In the genomic region with DNA sequence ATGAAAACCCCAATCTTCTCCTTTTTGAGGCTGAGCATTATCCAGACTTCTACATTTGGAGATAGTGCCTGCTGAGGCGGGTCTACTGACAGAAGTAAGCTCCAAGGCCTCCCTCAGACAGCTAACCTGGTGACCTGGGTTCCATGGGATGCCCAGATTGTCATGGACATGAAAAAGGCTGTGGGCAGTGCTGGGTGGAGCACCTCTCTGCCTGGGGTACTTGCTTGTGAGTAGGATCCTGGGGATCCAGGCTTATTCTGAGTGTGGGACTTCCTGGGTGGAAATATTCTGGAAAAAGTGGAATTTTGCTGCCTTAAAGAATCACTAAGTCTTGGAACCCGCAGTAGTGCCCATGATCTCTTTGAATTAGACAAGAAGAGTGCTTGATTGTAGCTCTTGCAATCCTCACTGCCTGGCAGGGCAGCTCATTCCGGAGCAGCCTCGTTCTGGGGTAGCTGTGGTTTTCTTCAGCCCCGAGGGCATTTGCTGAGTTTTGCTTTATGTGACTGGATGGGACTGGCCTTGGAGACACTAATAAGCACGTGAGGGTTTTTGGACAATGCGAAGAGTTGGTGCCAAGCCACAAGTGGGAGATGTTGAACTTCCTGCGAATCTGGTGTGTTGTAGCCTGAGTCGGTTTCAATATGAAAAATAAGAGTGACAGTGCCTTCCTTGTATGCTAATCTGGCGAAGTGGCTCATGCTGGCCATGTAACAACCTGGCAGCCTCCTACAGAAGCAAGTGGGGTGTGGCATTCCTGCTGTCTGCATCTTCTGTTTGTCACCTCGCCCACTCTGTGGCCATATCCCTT, we compare ENCODE assay signal across 9 cellular contexts. TPM values are rescaled to one million over a fixed set of nuclear protein-coding genes. Genes with fewer than 3 reads are reported as not detected.
DNase-seq lines count a peak whose midpoint lies in the region; TF ChIP-seq lines count a peak whose summit lies in the region.
"Had no signal": no experiment of that assay in that cellular context is flagged by ENCODE, and none has a peak within 500 bp of the region (broad histone marks: within the 10 kb centered on the region; RNA-seq: fewer than 3 reads in every experiment).

No MANE protein-coding gene starts in this region.

- H3K36me3 ChIP-seq in HEK293 (ENCODE audit: control insufficient read depth in 2 of 2, insufficient read depth in 1 of 2, low read length in 2 of 2) (peaks cover 4 to 8% of the 10 kb centered on the region in 2 experiments), sigmoid colon (peaks cover 0 to 8% (median 0%) of the 10 kb centered on the region in 4 donors)

- DNase-seq in GDM1 (lab: John Stamatoyannopoulos, UW): peak; percentile 22
- peak; percentile 85 for DNase-seq in NOMO-1 treated with dmso at 0.1 percent for 144 hours (lab: John Stamatoyannopoulos, UW; ENCODE audit: unreplicated experiment)
- DNase-seq in epithelial cell of prostate (ENCODE audit: low read depth, low spot score): peak; percentile 80
- DNase-seq in sigmoid colon: peak; percentile 74
- no peak for DNase-seq in NCI-H2227 treated with DMSO at 0.1 percent for 48 hours (lab: John Stamatoyannopoulos, UW)
- DNase-seq in hippocampal formation (lab: John Stamatoyannopoulos, UW): no peak
- no peak for DNase-seq in stimulated activated CD8-positive, alpha-beta memory T cell treated with anti-CD3 and anti-CD28 coated beads, Interleukin-4, amount 100 ng/mL, for 48 hours

- CTCF ChIA-PET in HEK293 (lab: Yijun Ruan, JAX): interaction anchor here (0.6 to 1.7 kb wide), 13 partner anchors 23 to 1680 kb away, joined by 3 to 6 read pairs (median 4); a partner anchor contains a TSS

- TF ChIP-seq EP300 in sigmoid colon (IDR thresholded peaks at IDR 0.05): no peak

- H3K9me3 ChIP-seq in HEK293 (ENCODE audit: control insufficient read depth, insufficient read depth, low read depth, low read length): no peaks in the 10 kb centered on the region
- no peaks in the 10 kb centered on the region for H3K9me3 ChIP-seq in sigmoid colon

- intact Hi-C loops in sigmoid colon (cut with DNase I): loop anchor here (5.0 kb wide), 1 partner anchor 941 kb away; no protein-coding TSS in a partner anchor

- H3K4me1 ChIP-seq in HEK293 (ENCODE audit: control insufficient read depth, insufficient read depth, low read length) (0 out of 2 replicates have a peak, but pooled peaks cover 2% of the 10 kb centered on the region), sigmoid colon (peaks cover 0 to 10% (median 6%) of the 10 kb centered on the region in 4 donors)

- H3K27ac ChIP-seq in HEK293 (ENCODE audit: extremely low read depth, low read depth, low read length) (no peak overlapping the region), epithelial cell of prostate (peak overlapping the region; percentile 48), sigmoid colon (peak overlapping the region in 1 of 4 donors; percentile 33)

- no peak; the same call in 1 of the 2 replicates for TF ChIP-seq CTCF in HEK293 (tag by site-specific recombination; IDR thresholded peaks at IDR 0.05)
- TF ChIP-seq CTCF in sigmoid colon (IDR thresholded peaks at IDR 0.05): no peak

- no peaks in the 10 kb centered on the region for H3K27me3 ChIP-seq in sigmoid colon

- no peak overlapping the region for H3K4me3 ChIP-seq in HEK293 (ENCODE audit: low read depth, low read length)
- H3K4me3 ChIP-seq in sigmoid colon: no peak overlapping the region
- H3K4me3 ChIP-seq: K562 had no signal

- WGBS in sigmoid colon, 2 donors: 24 to 39% methylated on average over 11 of the region's 11 CpGs

- TF ChIP-seq POLR2A in sigmoid colon (IDR thresholded peaks at IDR 0.05): no peak

- POLR2A ChIA-PET in HEK293 (lab: Yijun Ruan, JAX): interaction anchor here (0.6 kb wide), 1 partner anchor 440 kb away, joined by 3 read pairs; no protein-coding TSS in a partner anchor

TF ChIP-seq in HEK293, 187 proteins besides CTCF, POLR2A, EP300 and RAD21 (continues in another document):
- TF ChIP-seq SCRT2 (tag by site-specific recombination; IDR thresholded peaks at IDR 0.05) (peak; percentile 86), SP7 (tag by site-specific recombination; IDR thresholded peaks at IDR 0.05) (peak; percentile 74; the same call in 1 of the 2 replicates), ZBTB7A (tag by site-specific recombination; IDR thresholded peaks at IDR 0.05; ENCODE audit: low read depth) (no peak), ZNF138 (tag by site-specific recombination; IDR thresholded peaks at IDR 0.05; ENCODE audit: borderline replicate concordance) (no peak), ZNF654 (tag by site-specific recombination; IDR thresholded peaks at IDR 0.05; ENCODE audit: low read depth) (peak; percentile 37; the same call in 1 of the 2 replicates), ZNF677 (tag by site-specific recombination; IDR thresholded peaks at IDR 0.05) (no peak), ZFHX2 (tag by site-specific recombination; conservative IDR thresholded peaks at IDR 0.05) (peak; percentile 68), ZNF660 (tag by site-specific recombination; IDR thresholded peaks at IDR 0.05) (no peak), ZNF404 (tag by site-specific recombination; IDR thresholded peaks at IDR 0.05) (no peak)
- TF ChIP-seq, protein P1, sequence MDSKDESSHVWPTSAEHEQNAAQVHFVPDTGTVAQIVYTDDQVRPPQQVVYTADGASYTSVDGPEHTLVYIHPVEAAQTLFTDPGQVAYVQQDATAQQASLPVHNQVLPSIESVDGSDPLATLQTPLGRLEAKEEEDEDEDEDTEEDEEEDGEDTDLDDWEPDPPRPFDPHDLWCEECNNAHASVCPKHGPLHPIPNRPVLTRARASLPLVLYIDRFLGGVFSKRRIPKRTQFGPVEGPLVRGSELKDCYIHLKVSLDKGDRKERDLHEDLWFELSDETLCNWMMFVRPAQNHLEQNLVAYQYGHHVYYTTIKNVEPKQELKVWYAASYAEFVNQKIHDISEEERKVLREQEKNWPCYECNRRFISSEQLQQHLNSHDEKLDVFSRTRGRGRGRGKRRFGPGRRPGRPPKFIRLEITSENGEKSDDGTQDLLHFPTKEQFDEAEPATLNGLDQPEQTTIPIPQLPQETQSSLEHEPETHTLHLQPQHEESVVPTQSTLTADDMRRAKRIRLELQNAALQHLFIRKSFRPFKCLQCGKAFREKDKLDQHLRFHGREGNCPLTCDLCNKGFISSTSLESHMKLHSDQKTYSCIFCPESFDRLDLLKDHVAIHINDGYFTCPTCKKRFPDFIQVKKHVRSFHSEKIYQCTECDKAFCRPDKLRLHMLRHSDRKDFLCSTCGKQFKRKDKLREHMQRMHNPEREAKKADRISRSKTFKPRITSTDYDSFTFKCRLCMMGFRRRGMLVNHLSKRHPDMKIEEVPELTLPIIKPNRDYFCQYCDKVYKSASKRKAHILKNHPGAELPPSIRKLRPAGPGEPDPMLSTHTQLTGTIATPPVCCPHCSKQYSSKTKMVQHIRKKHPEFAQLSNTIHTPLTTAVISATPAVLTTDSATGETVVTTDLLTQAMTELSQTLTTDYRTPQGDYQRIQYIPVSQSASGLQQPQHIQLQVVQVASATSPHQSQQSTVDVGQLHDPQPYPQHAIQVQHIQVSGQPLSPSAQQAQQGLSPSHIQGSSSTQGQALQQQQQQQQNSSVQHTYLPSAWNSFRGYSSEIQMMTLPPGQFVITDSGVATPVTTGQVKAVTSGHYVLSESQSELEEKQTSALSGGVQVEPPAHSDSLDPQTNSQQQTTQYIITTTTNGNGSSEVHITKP (tag by site-specific recombination; IDR thresholded peaks at IDR 0.05): peak; percentile 54; the same call in 1 of the 2 replicates
- TF ChIP-seq, protein P2, sequence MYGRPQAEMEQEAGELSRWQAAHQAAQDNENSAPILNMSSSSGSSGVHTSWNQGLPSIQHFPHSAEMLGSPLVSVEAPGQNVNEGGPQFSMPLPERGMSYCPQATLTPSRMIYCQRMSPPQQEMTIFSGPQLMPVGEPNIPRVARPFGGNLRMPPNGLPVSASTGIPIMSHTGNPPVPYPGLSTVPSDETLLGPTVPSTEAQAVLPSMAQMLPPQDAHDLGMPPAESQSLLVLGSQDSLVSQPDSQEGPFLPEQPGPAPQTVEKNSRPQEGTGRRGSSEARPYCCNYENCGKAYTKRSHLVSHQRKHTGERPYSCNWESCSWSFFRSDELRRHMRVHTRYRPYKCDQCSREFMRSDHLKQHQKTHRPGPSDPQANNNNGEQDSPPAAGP (tag by site-specific recombination; IDR thresholded peaks at IDR 0.05): no peak
- TF ChIP-seq, protein P3, sequence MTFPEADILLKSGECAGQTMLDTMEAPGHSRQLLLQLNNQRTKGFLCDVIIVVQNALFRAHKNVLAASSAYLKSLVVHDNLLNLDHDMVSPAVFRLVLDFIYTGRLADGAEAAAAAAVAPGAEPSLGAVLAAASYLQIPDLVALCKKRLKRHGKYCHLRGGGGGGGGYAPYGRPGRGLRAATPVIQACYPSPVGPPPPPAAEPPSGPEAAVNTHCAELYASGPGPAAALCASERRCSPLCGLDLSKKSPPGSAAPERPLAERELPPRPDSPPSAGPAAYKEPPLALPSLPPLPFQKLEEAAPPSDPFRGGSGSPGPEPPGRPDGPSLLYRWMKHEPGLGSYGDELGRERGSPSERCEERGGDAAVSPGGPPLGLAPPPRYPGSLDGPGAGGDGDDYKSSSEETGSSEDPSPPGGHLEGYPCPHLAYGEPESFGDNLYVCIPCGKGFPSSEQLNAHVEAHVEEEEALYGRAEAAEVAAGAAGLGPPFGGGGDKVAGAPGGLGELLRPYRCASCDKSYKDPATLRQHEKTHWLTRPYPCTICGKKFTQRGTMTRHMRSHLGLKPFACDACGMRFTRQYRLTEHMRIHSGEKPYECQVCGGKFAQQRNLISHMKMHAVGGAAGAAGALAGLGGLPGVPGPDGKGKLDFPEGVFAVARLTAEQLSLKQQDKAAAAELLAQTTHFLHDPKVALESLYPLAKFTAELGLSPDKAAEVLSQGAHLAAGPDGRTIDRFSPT (tag by site-specific recombination; IDR thresholded peaks at IDR 0.05): no peak

RNA-seq across cellular contexts. Expression of a gene that starts 28.2 kb away (rescaled TPM):
- total RNA-seq in sigmoid colon: 10 to 100 TPM; 12.5 to 18.6 (median 17.4) TPM
- 1 to 10 TPM; 7.8 to 8.7 (median 8.1) TPM for polyA plus RNA-seq in sigmoid colon

Comparison
In these comparisons a context has a peak if more than half of its experiments do, and no peak if none do; other contexts are left out.
1. DNase-seq: peak in GDM1 (single experiment), NOMO-1 treated with dmso at 0.1 percent for 144 hours (single experiment), epithelial cell of prostate (single experiment) and sigmoid colon (single experiment); none in NCI-H2227 treated with DMSO at 0.1 percent for 48 hours (single experiment), hippocampal formation (0 of 2) and stimulated activated CD8-positive, alpha-beta memory T cell treated with anti-CD3 and anti-CD28 coated beads, Interleukin-4, amount 100 ng/mL, for 48 hours (single experiment).